8 cellular contexts compared by ENCODE assay signal in the genomic region with DNA sequence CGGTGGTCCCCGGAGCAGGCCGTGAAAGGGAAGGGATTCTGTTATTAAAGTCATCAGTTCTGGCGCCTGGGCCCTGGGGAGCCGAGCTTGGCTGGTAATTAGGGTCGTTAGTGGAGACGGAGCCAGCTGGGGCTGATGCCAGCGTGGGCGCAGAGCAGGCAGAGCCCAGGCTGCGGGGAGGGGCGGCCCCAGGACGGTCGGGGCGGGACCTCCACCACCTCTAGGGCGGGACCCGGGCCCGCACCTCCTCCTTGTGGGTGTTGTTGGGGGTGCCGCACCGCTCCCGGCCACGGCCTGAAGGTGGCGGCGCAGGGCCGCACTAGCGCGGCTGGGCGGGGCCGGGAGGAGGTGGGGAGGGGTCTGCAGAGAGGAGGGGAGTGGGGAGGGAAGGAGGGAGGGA.
DNase-seq lines count a peak whose midpoint lies in the region; ATAC-seq lines count a peak whose summit lies in the region.

No MANE protein-coding gene starts in this region.

- H3K9me3 ChIP-seq in skeletal muscle satellite cell (replicated peaks; ENCODE audit: low read length) = no peaks in the 10 kb centered on the region

- H3K9ac ChIP-seq in skeletal muscle satellite cell (ENCODE audit: low read depth, low read length) = no peak overlapping the region

- peaks cover 42% of the 10 kb centered on the region for H3K4me1 ChIP-seq in skeletal muscle satellite cell (ENCODE audit: control insufficient read depth, insufficient read depth, low read length)

- H3K4me3 ChIP-seq in skeletal muscle satellite cell (ENCODE audit: low read length) = peak overlapping the region; percentile 45

- H3K27me3 ChIP-seq in skeletal muscle satellite cell (ENCODE audit: control insufficient read depth, insufficient read depth, low read length) = no peaks in the 10 kb centered on the region

- ATAC-seq in GM18909 (IDR thresholded peaks at IDR 0.05; ENCODE audit: poor library complexity, unreplicated experiment) = no peak
- ATAC-seq in HG03175 (IDR thresholded peaks at IDR 0.05; ENCODE audit: unreplicated experiment) = no peak

- H3K36me3 ChIP-seq in skeletal muscle satellite cell (ENCODE audit: insufficient read depth, low read length) = no peaks in the 10 kb centered on the region

- DNase-seq in ELR (ENCODE audit: low read depth) (peak; percentile 76), HPDE6-E6E7 (ENCODE audit: extremely low spot score) (peak; percentile 57), SHP77 treated with DMSO at 0.1 percent for 48 hours (lab: John Stamatoyannopoulos, UW) (peak; percentile 40), fibroblast of peridontal ligament (ENCODE audit: extremely low read depth) (peak; percentile 25), HCEC 1CT (no peak)

- peak overlapping the region; percentile 70 for H3K4me2 ChIP-seq in skeletal muscle satellite cell (ENCODE audit: low read length)
